8 cellular contexts compared by ENCODE assay signal in genomic region chr15:83108266-83109219, GRCh38. TPM values are rescaled to one million over a fixed set of nuclear protein-coding genes. Genes with fewer than 3 reads are reported as not detected.
DNase-seq lines count a peak whose midpoint lies in the region; ATAC-seq lines count a peak whose summit lies in the region.

No MANE protein-coding gene starts in this region.

- peak; percentile 39 for DNase-seq in activated naive CD4-positive, alpha-beta T cell treated with anti-CD3 and anti-CD28 coated beads for 36 hours
- DNase-seq in activated naive CD4-positive, alpha-beta T cell treated with anti-CD3 and anti-CD28 coated beads, Interleukin-2, amount 50 U/mL, for 16 hours = no peak
- DNase-seq in OCI-M1 (lab: John Stamatoyannopoulos, UW) (peak; percentile 95), dermis blood vessel endothelial cell (peak; percentile 93)
- no peak for DNase-seq in stimulated activated naive CD4-positive, alpha-beta T cell treated with Interleukin-2 at 50 U/mL for 16 hours (lab: John Stamatoyannopoulos, UW)
- no peak for DNase-seq in activated effector memory CD4-positive, alpha-beta T cell treated with anti-CD3 and anti-CD28 coated beads, Interleukin-2, amount 50 U/mL, for 16 hours

- no peaks in the 10 kb centered on the region for H3K9me3 ChIP-seq in mononuclear cell (ENCODE audit: low read depth, low read length)

- H3K4me3 Mint-ChIP-seq in activated naive CD4-positive, alpha-beta T cell treated with anti-CD3 and anti-CD28 coated beads for 36 hours = peak overlapping the region; percentile 81

- H3K27ac Mint-ChIP-seq in activated naive CD4-positive, alpha-beta T cell treated with anti-CD3 and anti-CD28 coated beads for 36 hours = no peak overlapping the region

- peak; percentile 42 for ATAC-seq in HG02870 (IDR thresholded peaks at IDR 0.05; ENCODE audit: unreplicated experiment)

- CTCF ChIA-PET in activated naive CD4-positive, alpha-beta T cell treated with anti-CD3 and anti-CD28 coated beads for 36 hours (lab: Charles Lee) = interaction anchor here (0.5 to 0.6 kb wide), 2 partner anchors 8 to 92 kb away, joined by 3 read pairs; no protein-coding TSS in a partner anchor

- H3K36me3 Mint-ChIP-seq in activated naive CD4-positive, alpha-beta T cell treated with anti-CD3 and anti-CD28 coated beads for 36 hours (ENCODE audit: low read depth) = no peaks in the 10 kb centered on the region

- peak overlapping the region; percentile 47 for H3K4me3 ChIP-seq in mononuclear cell (ENCODE audit: low read length)

- H3K27me3 Mint-ChIP-seq in activated naive CD4-positive, alpha-beta T cell treated with anti-CD3 and anti-CD28 coated beads for 36 hours (ENCODE audit: low read depth) = peaks cover 58% of the 10 kb centered on the region

- no peaks in the 10 kb centered on the region for H3K9me3 Mint-ChIP-seq in activated naive CD4-positive, alpha-beta T cell treated with anti-CD3 and anti-CD28 coated beads for 36 hours

- peaks cover 16% of the 10 kb centered on the region for H3K4me1 Mint-ChIP-seq in activated naive CD4-positive, alpha-beta T cell treated with anti-CD3 and anti-CD28 coated beads for 36 hours (ENCODE audit: low read depth)

- peaks cover 31% of the 10 kb centered on the region for H3K4me1 ChIP-seq in mononuclear cell (ENCODE audit: insufficient read depth, low read length)

- intact Hi-C loops in activated naive CD4-positive, alpha-beta T cell treated with anti-CD3 and anti-CD28 coated beads for 36 hours (cut with micrococcal nuclease) = loop anchor here (2.0 to 10.0 kb wide), 4 partner anchors 42 to 99 kb away; partner anchors contain the start of genes BTBD1, C15orf40 and HDGFL3

- no peaks in the 10 kb centered on the region for H3K27me3 ChIP-seq in mononuclear cell (ENCODE audit: insufficient read depth, low read length)

RNA-seq across cellular contexts. Expression of gene TM6SF1, which starts 1.1 kb away (rescaled TPM):
- total RNA-seq in activated naive CD4-positive, alpha-beta T cell treated with anti-CD3 and anti-CD28 coated beads for 36 hours = 1 to 10 TPM; 1.7 to 3.4 TPM
- 34.7 and 41.9 TPM in 2 replicates for total RNA-seq in dermis blood vessel endothelial cell
- 5.6 TPM for total RNA-seq in mononuclear cell

RNA-seq across cellular contexts. Expression of gene BTBD1, which starts 41.5 kb away (rescaled TPM):
- total RNA-seq in activated naive CD4-positive, alpha-beta T cell treated with anti-CD3 and anti-CD28 coated beads for 36 hours = 10 to 100 TPM; 45.2 to 46.1 TPM
- total RNA-seq in dermis blood vessel endothelial cell (131 and 146 TPM in 2 replicates), mononuclear cell (77.3 TPM)

Comparison
In these comparisons a context has a peak if more than half of its experiments do, and no peak if none do; other contexts are left out.
1. DNase-seq: peak in activated naive CD4-positive, alpha-beta T cell treated with anti-CD3 and anti-CD28 coated beads for 36 hours (single experiment), OCI-M1 (single experiment) and dermis blood vessel endothelial cell (single experiment); none in activated naive CD4-positive, alpha-beta T cell treated with anti-CD3 and anti-CD28 coated beads, Interleukin-2, amount 50 U/mL, for 16 hours (single experiment), stimulated activated naive CD4-positive, alpha-beta T cell treated with Interleukin-2 at 50 U/mL for 16 hours (single experiment) and activated effector memory CD4-positive, alpha-beta T cell treated with anti-CD3 and anti-CD28 coated beads, Interleukin-2, amount 50 U/mL, for 16 hours (single experiment).